34 cellular contexts compared by ENCODE assay signal in genomic region chr3:161969867-161970266, GRCh38.
DNase-seq lines count a peak whose midpoint lies in the region; ATAC-seq, FAIRE-seq and TF ChIP-seq lines count a peak whose summit lies in the region.
"Had no signal": no experiment of that assay in that cellular context is flagged by ENCODE, and none has a peak within 500 bp of the region (broad histone marks: within the 10 kb centered on the region; RNA-seq: fewer than 3 reads in every experiment).

No MANE protein-coding gene starts in this region.

- H3K27me3 ChIP-seq in psoas muscle (ENCODE audit: insufficient read depth in 3 of 3, low read length in 2 of 3), result no peaks in the 10 kb centered on the region
- H3K27me3 ChIP-seq: heart left ventricle, MG63, neutrophil, sigmoid colon had no signal

- 53 to 64% (median 62%) methylated on average over 2 of the region's 2 CpGs for WGBS in psoas muscle, 3 donors

- peaks cover 9% of the 10 kb centered on the region for H3K4me1 ChIP-seq in psoas muscle
- H3K4me1 ChIP-seq: heart left ventricle, prostate gland, sigmoid colon had no signal

- no peaks in the 10 kb centered on the region for H3K9me3 ChIP-seq in psoas muscle
- H3K9me3 ChIP-seq: heart left ventricle, MG63, neutrophil, prostate gland, sigmoid colon had no signal

- H3K4me3 ChIP-seq in choroid plexus epithelial cell (ENCODE audit: low read depth, low read length) (no peak overlapping the region), psoas muscle (no peak overlapping the region)
- H3K4me3 ChIP-seq: heart left ventricle, K562, MG63, PC-9, prostate gland, sigmoid colon had no signal

- intact Hi-C loops in psoas muscle (cut with DNase I), result no loop called here

- no peaks in the 10 kb centered on the region for H3K36me3 ChIP-seq in psoas muscle (ENCODE audit: insufficient read depth in 1 of 2, low read depth in 1 of 2)
- H3K36me3 ChIP-seq: heart left ventricle, MG63, neutrophil, prostate gland, sigmoid colon had no signal

- TF ChIP-seq CTCF in choroid plexus epithelial cell (conservative IDR thresholded peaks at IDR 0.05; ENCODE audit: low read depth, low read length) (no peak), psoas muscle (IDR thresholded peaks at IDR 0.05) (no peak)

- H3K27ac ChIP-seq in psoas muscle, result no peak overlapping the region
- H3K27ac ChIP-seq: epithelial cell of prostate, heart left ventricle, neutrophil, PC-9, prostate gland, sigmoid colon had no signal

- no peak for ATAC-seq in HG03025 (IDR thresholded peaks at IDR 0.05; ENCODE audit: low FRiP score, unreplicated experiment)
- ATAC-seq in psoas muscle, result no peak
- ATAC-seq: activated T-helper 17 cell treated with anti-CD3 and anti-CD28 coated beads, Interleukin-2, amount 50 U/mL, for 72 hours; heart left ventricle; K562; naive thymus-derived CD4-positive, alpha-beta T cell had no signal

- no peak for FAIRE-seq in GM19239 (lab: Jason Lieb, UNC)
- FAIRE-seq: bronchial epithelial cell, K562, kidney had no signal

- DNase-seq in EL, result peak; percentile 17
- peak; percentile 53 for DNase-seq in LHCN-M2 (ENCODE audit: low read depth)
- DNase-seq in choroid plexus epithelial cell (ENCODE audit: low read depth), result peak; percentile 73
- peak; percentile 11 for DNase-seq in non-pigmented ciliary epithelial cell (ENCODE audit: low read depth)
- no peak for DNase-seq in GM19239 (ENCODE audit: insufficient read length, low spot score)
- DNase-seq in psoas muscle, result no peak
- DNase-seq: activated naive CD4-positive, alpha-beta T cell treated with anti-CD3 and anti-CD28 coated beads, Interleukin-2, amount 50 U/mL, for 16 hours; anterior cingulate cortex; C1 segment of cervical spinal cord; DMS153; effector CD8-positive, alpha-beta T cell; foreskin melanocyte; GDM1; GOT3; heart left ventricle; kidney; MG63; naive thymus-derived CD4-positive, alpha-beta T cell; NCI-H1105; NCI-H187; NCI-H2171 treated with DMSO at 0.1 percent for 48 hours; NCI-H526; PC-9; SHP77; sigmoid colon; stimulated activated CD4-positive, alpha-beta T cell treated with anti-CD3 and anti-CD28 coated beads, Interleukin-4, amount 100 ng/mL, for 24 hours; trophoblast cell had no signal

Comparison
In these comparisons a context has a peak if more than half of its experiments do, and no peak if none do; other contexts are left out.
1. DNase-seq: peak in EL (single experiment), LHCN-M2 (single experiment), choroid plexus epithelial cell (single experiment) and non-pigmented ciliary epithelial cell (single experiment); none in GM19239 (single experiment) and psoas muscle (0 of 2).